In genomic region chr12:11810962-11811361, GRCh38 we compare ENCODE assay signal across 18 cellular contexts.
DNase-seq lines count a peak whose midpoint lies in the region; ATAC-seq, FAIRE-seq and TF ChIP-seq lines count a peak whose summit lies in the region.
"Had no signal": no experiment of that assay in that cellular context is flagged by ENCODE, and none has a peak within 500 bp of the region (broad histone marks: within the 10 kb centered on the region; RNA-seq: fewer than 3 reads in every experiment).

No MANE protein-coding gene starts in this region.

- H3K4me1 Mint-ChIP-seq in activated CD4-positive, alpha-beta T cell treated with anti-CD3 and anti-CD28 coated beads, Interleukin-2, amount 10 ng/mL, durations not matched to agents 24 days and 14 days = peaks cover 69% of the 10 kb centered on the region
- H3K4me1 Mint-ChIP-seq in T-helper 1 cell treated with Interleukin-12 subunit alpha and Interleukin-12 subunit beta and Interleukin-4 antibody, amounts not matched to agents 30 μg/mL and 1 μg/mL, for 36 hours (ENCODE audit: low read depth) = peaks cover 58% of the 10 kb centered on the region
- H3K4me1 Mint-ChIP-seq in stimulated activated memory B cell treated with anti-CD40 and anti-IgM and Interleukin-4, amounts not matched to agents 10 μg/mL and 1 μg/mL and 100 μg/mL, for 72 hours = peaks cover 81% of the 10 kb centered on the region

- no peak for ATAC-seq in stimulated activated memory B cell treated with anti-CD40 and anti-IgM and Interleukin-4, amounts not matched to agents 10 μg/mL and 1 μg/mL and 100 μg/mL, for 72 hours
- ATAC-seq: left cardiac atrium had no signal

- H3K4me1 ChIP-seq in hepatocyte (ENCODE audit: insufficient read depth) = peaks cover 33% of the 10 kb centered on the region
- peaks cover 0 to 11% of the 10 kb centered on the region in 2 donors for H3K4me1 ChIP-seq in small intestine (ENCODE audit: control insufficient read depth in 2 of 2, insufficient read depth in 1 of 2, low read depth in 1 of 2, low read length in 1 of 2)

- H3K4me3 ChIP-seq in hepatocyte (no peak overlapping the region), small intestine (ENCODE audit: low read depth in 1 of 2, low read length in 2 of 2) (no peak overlapping the region)
- H3K4me3 ChIP-seq: right lobe of liver, SJSA1, vagina had no signal

- H3K36me3 ChIP-seq in hepatocyte (replicated peaks; ENCODE audit: insufficient read depth, low read depth) (no peaks in the 10 kb centered on the region), small intestine (ENCODE audit: control insufficient read depth in 2 of 2, insufficient read depth in 2 of 2, low read length in 2 of 2) (no peaks in the 10 kb centered on the region)
- H3K36me3 ChIP-seq: right lobe of liver, SJSA1, vagina had no signal

- intact Hi-C loops in activated CD4-positive, alpha-beta T cell treated with anti-CD3 and anti-CD28 coated beads, Interleukin-2, amount 10 ng/mL, durations not matched to agents 24 days and 14 days (cut with micrococcal nuclease) = no loop called here

- no peaks in the 10 kb centered on the region for H3K27me3 Mint-ChIP-seq in activated CD4-positive, alpha-beta T cell treated with anti-CD3 and anti-CD28 coated beads, Interleukin-2, amount 10 ng/mL, durations not matched to agents 24 days and 14 days
- H3K27me3 Mint-ChIP-seq in T-helper 1 cell treated with Interleukin-12 subunit alpha and Interleukin-12 subunit beta and Interleukin-4 antibody, amounts not matched to agents 30 μg/mL and 1 μg/mL, for 36 hours (ENCODE audit: low read depth) = no peaks in the 10 kb centered on the region
- H3K27me3 Mint-ChIP-seq in stimulated activated memory B cell treated with anti-CD40 and anti-IgM and Interleukin-4, amounts not matched to agents 10 μg/mL and 1 μg/mL and 100 μg/mL, for 72 hours = no peaks in the 10 kb centered on the region
- H3K27me3 Mint-ChIP-seq: activated naive CD4-positive, alpha-beta T cell treated with anti-CD3 and anti-CD28 coated beads, Interleukin-2, amount 50 U/mL, for 24 hours; CD4-positive, alpha-beta T cell; central memory CD8-positive, alpha-beta T cell had no signal

- peak overlapping the region; percentile 87 for H3K27ac ChIP-seq in hepatocyte
- H3K27ac ChIP-seq in small intestine (ENCODE audit: low read depth in 1 of 2, low read length in 1 of 2) = no peak overlapping the region
- H3K27ac ChIP-seq: right lobe of liver, SJSA1, vagina had no signal

- H3K27me3 ChIP-seq in hepatocyte = no peaks in the 10 kb centered on the region
- H3K27me3 ChIP-seq in small intestine (ENCODE audit: control insufficient read depth in 2 of 2, insufficient read depth in 2 of 2, low read length in 2 of 2) = no peaks in the 10 kb centered on the region
- H3K27me3 ChIP-seq: right lobe of liver, SJSA1, vagina had no signal

- no peak for FAIRE-seq in small intestine (lab: Jason Lieb, UNC)

- no peak overlapping the region for H2AFZ ChIP-seq in hepatocyte

- peaks cover 18% of the 10 kb centered on the region for H3K79me2 ChIP-seq in hepatocyte

- peak overlapping the region; percentile 30 for H3K4me3 Mint-ChIP-seq in activated CD4-positive, alpha-beta T cell treated with anti-CD3 and anti-CD28 coated beads, Interleukin-2, amount 10 ng/mL, durations not matched to agents 24 days and 14 days
- H3K4me3 Mint-ChIP-seq in T-helper 1 cell treated with Interleukin-12 subunit alpha and Interleukin-12 subunit beta and Interleukin-4 antibody, amounts not matched to agents 30 μg/mL and 1 μg/mL, for 36 hours = no peak overlapping the region
- peak overlapping the region; percentile 9 for H3K4me3 Mint-ChIP-seq in stimulated activated memory B cell treated with anti-CD40 and anti-IgM and Interleukin-4, amounts not matched to agents 10 μg/mL and 1 μg/mL and 100 μg/mL, for 72 hours
- H3K4me3 Mint-ChIP-seq: activated naive CD4-positive, alpha-beta T cell treated with anti-CD3 and anti-CD28 coated beads, Interleukin-2, amount 50 U/mL, for 24 hours; CD4-positive, alpha-beta T cell; central memory CD8-positive, alpha-beta T cell had no signal

- H4K20me1 ChIP-seq in hepatocyte (ENCODE audit: insufficient read depth, poor library complexity, severe bottlenecking) = no peaks in the 10 kb centered on the region

- H3K36me3 Mint-ChIP-seq in activated CD4-positive, alpha-beta T cell treated with anti-CD3 and anti-CD28 coated beads, Interleukin-2, amount 10 ng/mL, durations not matched to agents 24 days and 14 days (ENCODE audit: low read depth) = peaks cover 56% of the 10 kb centered on the region
- H3K36me3 Mint-ChIP-seq in T-helper 1 cell treated with Interleukin-12 subunit alpha and Interleukin-12 subunit beta and Interleukin-4 antibody, amounts not matched to agents 30 μg/mL and 1 μg/mL, for 36 hours (ENCODE audit: low read depth) = peaks cover 34% of the 10 kb centered on the region
- peaks cover 41% of the 10 kb centered on the region for H3K36me3 Mint-ChIP-seq in stimulated activated memory B cell treated with anti-CD40 and anti-IgM and Interleukin-4, amounts not matched to agents 10 μg/mL and 1 μg/mL and 100 μg/mL, for 72 hours

- H3K9me3 Mint-ChIP-seq in activated CD4-positive, alpha-beta T cell treated with anti-CD3 and anti-CD28 coated beads, Interleukin-2, amount 10 ng/mL, durations not matched to agents 24 days and 14 days = peaks cover 6% of the 10 kb centered on the region
- no peaks in the 10 kb centered on the region for H3K9me3 Mint-ChIP-seq in T-helper 1 cell treated with Interleukin-12 subunit alpha and Interleukin-12 subunit beta and Interleukin-4 antibody, amounts not matched to agents 30 μg/mL and 1 μg/mL, for 36 hours
- no peaks in the 10 kb centered on the region for H3K9me3 Mint-ChIP-seq in stimulated activated memory B cell treated with anti-CD40 and anti-IgM and Interleukin-4, amounts not matched to agents 10 μg/mL and 1 μg/mL and 100 μg/mL, for 72 hours
- H3K9me3 Mint-ChIP-seq: activated naive CD4-positive, alpha-beta T cell treated with anti-CD3 and anti-CD28 coated beads, Interleukin-2, amount 50 U/mL, for 24 hours; CD4-positive, alpha-beta T cell; central memory CD8-positive, alpha-beta T cell had no signal

- H3K27ac Mint-ChIP-seq in activated CD4-positive, alpha-beta T cell treated with anti-CD3 and anti-CD28 coated beads, Interleukin-2, amount 10 ng/mL, durations not matched to agents 24 days and 14 days = peak overlapping the region; percentile 67
- peak overlapping the region; percentile 21 for H3K27ac Mint-ChIP-seq in T-helper 1 cell treated with Interleukin-12 subunit alpha and Interleukin-12 subunit beta and Interleukin-4 antibody, amounts not matched to agents 30 μg/mL and 1 μg/mL, for 36 hours
- H3K27ac Mint-ChIP-seq in stimulated activated memory B cell treated with anti-CD40 and anti-IgM and Interleukin-4, amounts not matched to agents 10 μg/mL and 1 μg/mL and 100 μg/mL, for 72 hours = peak overlapping the region; percentile 94
- H3K27ac Mint-ChIP-seq: activated naive CD4-positive, alpha-beta T cell treated with anti-CD3 and anti-CD28 coated beads, Interleukin-2, amount 50 U/mL, for 24 hours; CD4-positive, alpha-beta T cell had no signal

- peak overlapping the region; percentile 17 for H3K4me2 ChIP-seq in hepatocyte

- H3K9me3 ChIP-seq in hepatocyte (ENCODE audit: low read depth) (no peaks in the 10 kb centered on the region), small intestine (ENCODE audit: control insufficient read depth, low read depth) (no peaks in the 10 kb centered on the region)
- H3K9me3 ChIP-seq: right lobe of liver, SJSA1, vagina had no signal

- no peak for DNase-seq in activated CD4-positive, alpha-beta T cell treated with anti-CD3 and anti-CD28 coated beads, Interleukin-2, amount 10 ng/mL, durations not matched to agents 24 days and 14 days
- no peak for DNase-seq in activated CD4-positive, alpha-beta T cell treated with anti-CD3 and anti-CD28 coated beads, Interleukin-2, amount 50 U/mL, for 4 hours
- DNase-seq in hepatocyte (ENCODE audit: low spot score) = no peak
- no peak for DNase-seq in small intestine
- no peak for DNase-seq in hepatic stellate cell (ENCODE audit: low spot score)
- DNase-seq in Kasumi-1 (lab: John Stamatoyannopoulos, UW) = no peak
- DNase-seq: CD4-positive, alpha-beta T cell; glutamatergic neuron; left cardiac atrium; NCI-H2171; right lobe of liver; stimulated activated CD4-positive, alpha-beta T cell treated with anti-CD3 and anti-CD28 coated beads, Interleukin-4, amount 100 ng/mL, for 24 hours had no signal

- H3K9me2 ChIP-seq in hepatocyte (replicated peaks; ENCODE audit: insufficient read depth) = no peaks in the 10 kb centered on the region

- WGBS in hepatocyte (ENCODE audit: low lambda C conversion rate, missing lambda C conversion rate) = 52% methylated on average over 3 of the region's 3 CpGs
- WGBS in small intestine, 3 donors = 54 to 77% (median 64%) methylated on average over 3 of the region's 3 CpGs

- TF ChIP-seq CTCF in hepatocyte (IDR thresholded peaks at IDR 0.05; ENCODE audit: poor library complexity) = no peak

Comparison
In these comparisons a context has a peak if more than half of its experiments do, and no peak if none do; other contexts are left out.
1. H3K27ac Mint-ChIP-seq: peak in every context shown above with its lines; median percentile 94 in stimulated activated memory B cell treated with anti-CD40 and anti-IgM and Interleukin-4, amounts not matched to agents 10 μg/mL and 1 μg/mL and 100 μg/mL, for 72 hours; 67 in activated CD4-positive, alpha-beta T cell treated with anti-CD3 and anti-CD28 coated beads, Interleukin-2, amount 10 ng/mL, durations not matched to agents 24 days and 14 days; 21 in T-helper 1 cell treated with Interleukin-12 subunit alpha and Interleukin-12 subunit beta and Interleukin-4 antibody, amounts not matched to agents 30 μg/mL and 1 μg/mL, for 36 hours.